ENCODE assay signal across 8 cellular contexts in genomic region chr20:19889011-19889953, GRCh38.
DNase-seq lines count a peak whose midpoint lies in the region; ATAC-seq, FAIRE-seq and TF ChIP-seq lines count a peak whose summit lies in the region.

No MANE protein-coding gene starts in this region.

- H3K9me3 Mint-ChIP-seq in brain: peaks cover 0 to 9% (median 0%) of the 10 kb centered on the region in 5 experiments

- TF ChIP-seq POLR2A in stomach (IDR thresholded peaks at IDR 0.05): no peak

- peak overlapping the region; percentile 10 to 85 (median 78) for H3K27ac ChIP-seq in stomach

- no peaks in the 10 kb centered on the region for H3K27me3 Mint-ChIP-seq in brain

- peak overlapping the region; percentile 51 to 90 (median 69) for H3K27ac Mint-ChIP-seq in brain

- no peaks in the 10 kb centered on the region for H3K9me3 ChIP-seq in stomach

- intact Hi-C loops in stomach (cut with DNase I; ENCODE audit: low total_unique reads): loop anchor here (10.0 kb wide), 1 partner anchor 104 kb away; no protein-coding TSS in a partner anchor

- H3K4me1 Mint-ChIP-seq in brain: peaks cover 48% of the 10 kb centered on the region

- DNase-seq in HFF-Myc (ENCODE audit: extremely low read depth, low read depth) (peak; percentile 42), kidney epithelial cell (ENCODE audit: low read depth) (peak; percentile 45), stomach (no peak), KBM-7 (no peak), frontal cortex (ENCODE audit: low spot score in 2 of 2) (no peak)
- no peak for DNase-seq in activated CD4-positive, alpha-beta T cell treated with anti-CD3 and anti-CD28 coated beads, Interleukin-2, amount 50 U/mL, for 1 hour

- no peak for FAIRE-seq in frontal cortex (lab: Jason Lieb, UNC)

- ATAC-seq in HG03095 (IDR thresholded peaks at IDR 0.05; ENCODE audit: unreplicated experiment): no peak

- H3K36me3 ChIP-seq in kidney epithelial cell (ENCODE audit: control insufficient read depth, insufficient read depth, low read length) (no peaks in the 10 kb centered on the region), stomach (peaks cover 3 to 16% (median 7%) of the 10 kb centered on the region in 4 donors)

- TF ChIP-seq CTCF in HFF-Myc (IDR thresholded peaks at IDR 0.05; ENCODE audit: low read depth, low read length, missing control alignments) (no peak), brain (conservative IDR thresholded peaks at IDR 0.05) (no peak), kidney epithelial cell (IDR thresholded peaks at IDR 0.05; ENCODE audit: insufficient read depth, low read length, poor library complexity, severe bottlenecking) (no peak), stomach (IDR thresholded peaks at IDR 0.05) (no peak)

- peaks cover 33 to 66% (median 57%) of the 10 kb centered on the region in 4 donors for H3K4me1 ChIP-seq in stomach

- H3K4me3 ChIP-seq in HFF-Myc (replicated peaks; ENCODE audit: low read depth, low read length) (peak overlapping the region; percentile 32), kidney epithelial cell (ENCODE audit: low read depth, low read length) (no peak overlapping the region), stomach (peak overlapping the region; percentile 2 to 35 (median 23))

- peak overlapping the region in 4 of 5 experiments; percentile 19 to 47 (median 26) for H3K4me3 Mint-ChIP-seq in brain

- H3K27me3 ChIP-seq in kidney epithelial cell (ENCODE audit: control insufficient read depth, insufficient read depth, low read length): no peaks in the 10 kb centered on the region
- no peaks in the 10 kb centered on the region for H3K27me3 ChIP-seq in stomach

- peaks cover 41% of the 10 kb centered on the region for H3K36me3 Mint-ChIP-seq in brain

- TF ChIP-seq EP300 in stomach (IDR thresholded peaks at IDR 0.05): no peak

- 23 to 66% (median 52%) methylated on average over 21 of the region's 21 CpGs for WGBS in stomach, 5 donors

- in situ Hi-C loops in KBM-7 (cut with MboI; ENCODE audit: low pct_unique_long_range_greater_than_20kb, low sequenced_read_pairs): no loop called here

Comparison
In these comparisons a context has a peak if more than half of its experiments do, and no peak if none do; other contexts are left out.
1. DNase-seq: peak in HFF-Myc (single experiment) and kidney epithelial cell (single experiment); none in stomach (single experiment), activated CD4-positive, alpha-beta T cell treated with anti-CD3 and anti-CD28 coated beads, Interleukin-2, amount 50 U/mL, for 1 hour (single experiment), KBM-7 (single experiment) and frontal cortex (0 of 2).